8 cellular contexts compared by ENCODE assay signal in the genomic region with DNA sequence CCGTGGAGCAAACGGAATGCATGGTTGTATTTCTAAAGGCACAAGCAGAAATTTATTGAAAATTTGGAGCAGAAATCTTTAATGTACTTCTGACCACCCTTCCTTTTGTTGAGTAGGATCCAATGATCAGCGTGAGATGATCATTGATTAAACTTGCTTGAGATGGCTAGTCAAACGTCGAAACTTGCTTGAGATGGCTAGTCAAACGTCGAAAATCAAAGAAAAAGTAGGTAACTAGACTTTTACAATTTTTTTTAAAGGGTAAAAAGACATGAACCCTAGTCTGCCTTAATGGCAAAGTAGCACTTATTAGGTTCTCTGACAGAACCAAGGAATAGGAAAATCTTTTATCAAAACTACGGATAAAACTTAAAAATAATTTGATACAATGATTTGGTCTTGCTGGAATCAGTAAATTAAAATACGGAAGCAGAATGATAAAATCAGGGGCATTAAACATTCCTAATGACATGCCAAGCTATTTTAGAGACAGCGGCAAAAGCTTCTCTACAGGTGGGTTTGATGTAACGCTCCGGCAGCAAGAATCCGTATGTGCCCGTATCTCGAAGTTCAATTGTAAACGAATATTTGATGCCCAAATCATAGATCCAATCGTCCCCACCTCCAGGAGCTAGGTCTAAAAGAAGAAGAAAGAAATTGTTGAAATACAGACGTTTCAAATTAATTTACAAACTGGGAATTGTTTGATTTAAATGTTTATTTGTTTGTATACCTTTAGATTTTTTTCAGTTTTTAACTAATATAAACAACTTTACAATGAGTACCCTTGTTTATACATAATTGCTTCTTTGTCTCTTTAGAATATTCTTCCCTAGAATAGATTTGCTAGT. TPM values are rescaled to one million over a fixed set of nuclear protein-coding genes. Genes with fewer than 3 reads are reported as not detected.
DNase-seq lines count a peak whose midpoint lies in the region; ATAC-seq lines count a peak whose summit lies in the region.

No MANE protein-coding gene starts in this region.

- H3K9me3 Mint-ChIP-seq in CD4-positive, CD25-positive, alpha-beta regulatory T cell = no peaks in the 10 kb centered on the region

- H3K9ac ChIP-seq in endocrine pancreas (ENCODE audit: control insufficient read depth, insufficient read depth, low read length) (peak overlapping the region; percentile 54), neuronal stem cell (ENCODE audit: low read depth, low read length, poor library complexity) (no peak overlapping the region)

- H3K27ac ChIP-seq in CD4-positive, CD25-positive, alpha-beta regulatory T cell (ENCODE audit: insufficient read depth, low read length, poor library complexity, severe bottlenecking) = peak overlapping the region; percentile 97
- no peak overlapping the region for H3K27ac ChIP-seq in neuronal stem cell (replicated peaks; ENCODE audit: low read length)

- H2AK5ac ChIP-seq in neuronal stem cell (ENCODE audit: low read depth, low read length) = no peak overlapping the region

- H3K27ac Mint-ChIP-seq in CD4-positive, CD25-positive, alpha-beta regulatory T cell = peak overlapping the region; percentile 97 to 99 (median 98)

- no peak overlapping the region for H4K8ac ChIP-seq in neuronal stem cell (ENCODE audit: low read depth, low read length)

- peaks cover 31% of the 10 kb centered on the region for H3K27me3 Mint-ChIP-seq in CD4-positive, CD25-positive, alpha-beta regulatory T cell

- no peak overlapping the region for H2BK120ac ChIP-seq in neuronal stem cell (ENCODE audit: low read depth, low read length)

- no peaks in the 10 kb centered on the region for H3K9me3 ChIP-seq in CD4-positive, CD25-positive, alpha-beta regulatory T cell (ENCODE audit: control insufficient read depth in 2 of 2, low read length in 2 of 2)
- H3K9me3 ChIP-seq in endocrine pancreas (ENCODE audit: control insufficient read depth, low read length) = no peaks in the 10 kb centered on the region
- H3K9me3 ChIP-seq in neuronal stem cell (replicated peaks in 1 of 2; ENCODE audit: control insufficient read depth in 2 of 2, insufficient read depth in 1 of 2, low read depth in 1 of 2, low read length in 2 of 2) = no peaks in the 10 kb centered on the region

- no peak overlapping the region for H3K4ac ChIP-seq in neuronal stem cell (ENCODE audit: low read length)

- H3K23ac ChIP-seq in neuronal stem cell (ENCODE audit: low read depth, low read length, poor library complexity) = no peak overlapping the region

- H3K36me3 ChIP-seq in CD4-positive, CD25-positive, alpha-beta regulatory T cell (ENCODE audit: control insufficient read depth, insufficient read depth, low read length) = no peaks in the 10 kb centered on the region
- H3K36me3 ChIP-seq in endocrine pancreas (ENCODE audit: control insufficient read depth, insufficient read depth, low read length) = no peaks in the 10 kb centered on the region
- H3K36me3 ChIP-seq in neuronal stem cell (replicated peaks in 1 of 2; ENCODE audit: control insufficient read depth in 2 of 2, insufficient read depth in 2 of 2, low read length in 2 of 2) = no peaks in the 10 kb centered on the region

- H3K79me1 ChIP-seq in neuronal stem cell (ENCODE audit: low read depth, low read length) = peaks cover 1% of the 10 kb centered on the region

- ATAC-seq in CD4-positive, CD25-positive, alpha-beta regulatory T cell (ENCODE audit: low read depth in 2 of 2) = no peak
- ATAC-seq in HG03520 (IDR thresholded peaks at IDR 0.05; ENCODE audit: unreplicated experiment) = no peak
- no peak for ATAC-seq in GM18861 (IDR thresholded peaks at IDR 0.05; ENCODE audit: unreplicated experiment)

- H2BK15ac ChIP-seq in neuronal stem cell (ENCODE audit: low read length) = no peak overlapping the region

- peak overlapping the region; percentile 92 to 96 (median 94) for H3K4me3 Mint-ChIP-seq in CD4-positive, CD25-positive, alpha-beta regulatory T cell

- H3K27me3 ChIP-seq in CD4-positive, CD25-positive, alpha-beta regulatory T cell (ENCODE audit: control insufficient read depth, insufficient read depth, low read length) = peaks cover 13% of the 10 kb centered on the region
- no peaks in the 10 kb centered on the region for H3K27me3 ChIP-seq in endocrine pancreas (ENCODE audit: control insufficient read depth, insufficient read depth, low read length)
- H3K27me3 ChIP-seq in neuronal stem cell (ENCODE audit: control insufficient read depth in 3 of 3, insufficient read depth in 3 of 3, low read depth in 1 of 3, low read length in 3 of 3) = no peaks in the 10 kb centered on the region

- peaks cover 21 to 40% (median 31%) of the 10 kb centered on the region in 4 donors for H3K4me1 Mint-ChIP-seq in CD4-positive, CD25-positive, alpha-beta regulatory T cell

- peak overlapping the region; percentile 91 for H3K4me3 ChIP-seq in CD4-positive, CD25-positive, alpha-beta regulatory T cell (ENCODE audit: low read depth, low read length)
- H3K4me3 ChIP-seq in endocrine pancreas (ENCODE audit: control insufficient read depth, insufficient read depth, low read length) = peak overlapping the region; percentile 97
- H3K4me3 ChIP-seq in neuronal stem cell (ENCODE audit: low read length in 2 of 2) = peak overlapping the region; percentile 83 to 99

- H3K14ac ChIP-seq in neuronal stem cell (ENCODE audit: low read length) = no peak overlapping the region

- peak overlapping the region; percentile 87 for H2AFZ ChIP-seq in neuronal stem cell (ENCODE audit: low read length)

- no peak overlapping the region for H2BK5ac ChIP-seq in neuronal stem cell (ENCODE audit: low read length)

- H4K91ac ChIP-seq in neuronal stem cell (ENCODE audit: low read depth, low read length, poor library complexity) = no peak overlapping the region

- no peak overlapping the region for H2BK12ac ChIP-seq in neuronal stem cell (ENCODE audit: low read length)

- DNase-seq in CD4-positive, CD25-positive, alpha-beta regulatory T cell = no peak
- DNase-seq in NCI-H748 (lab: John Stamatoyannopoulos, UW; ENCODE audit: unreplicated experiment) (peak; percentile 42), neuronal stem cell (ENCODE audit: low spot score) (no peak), NOMO-1 treated with dmso at 0.1 percent for 144 hours (lab: John Stamatoyannopoulos, UW; ENCODE audit: unreplicated experiment) (no peak), HPDE6-E6E7 (ENCODE audit: extremely low spot score) (no peak)

- H3K36me3 Mint-ChIP-seq in CD4-positive, CD25-positive, alpha-beta regulatory T cell = peaks cover 3% of the 10 kb centered on the region

- WGBS in neuronal stem cell (ENCODE audit: extremely low coverage in 2 of 2, insufficient read length in 2 of 2, insufficient replicate concordance in 1 of 2), 2 donors = no CpG with 5 or more reads among the region's 18 CpGs

- H3K18ac ChIP-seq in neuronal stem cell (ENCODE audit: low read length) = no peak overlapping the region

- peaks cover 28% of the 10 kb centered on the region for H3K4me1 ChIP-seq in CD4-positive, CD25-positive, alpha-beta regulatory T cell (ENCODE audit: control insufficient read depth, insufficient read depth, low read length, poor library complexity, severe bottlenecking)
- peaks cover 24% of the 10 kb centered on the region for H3K4me1 ChIP-seq in endocrine pancreas (ENCODE audit: control insufficient read depth, insufficient read depth, low read length)
- H3K4me1 ChIP-seq in neuronal stem cell (ENCODE audit: control insufficient read depth in 2 of 2, insufficient read depth in 1 of 2, low read depth in 1 of 2, low read length in 2 of 2) = peaks cover 0 to 14% of the 10 kb centered on the region in 2 donors

- peak overlapping the region; percentile 61 for H3K4me2 ChIP-seq in neuronal stem cell (ENCODE audit: insufficient read depth, low read length, poor library complexity, severe bottlenecking)

RNA-seq across cellular contexts. Expression of a gene that starts 0.8 kb away (rescaled TPM):
- total RNA-seq in CD4-positive, CD25-positive, alpha-beta regulatory T cell = 58.4 TPM
- 10 to 100 TPM; 23.7 to 28.2 (median 25.0) TPM for polyA plus RNA-seq in CD4-positive, CD25-positive, alpha-beta regulatory T cell
- 49.0 TPM for polyA plus RNA-seq in neuronal stem cell (2013, experiment 1 of 2)
- polyA plus RNA-seq in neuronal stem cell (2013, experiment 2 of 2) = 47.0 TPM

RNA-seq across cellular contexts. Expression of a gene that starts 51.4 kb away (rescaled TPM):
- total RNA-seq in CD4-positive, CD25-positive, alpha-beta regulatory T cell = not detected
- polyA plus RNA-seq in CD4-positive, CD25-positive, alpha-beta regulatory T cell = under 1 TPM in 1 of 4 donors, not detected in 3; 0.17 TPM
- not detected for polyA plus RNA-seq in neuronal stem cell (2013, experiment 1 of 2)
- polyA plus RNA-seq in neuronal stem cell (2013, experiment 2 of 2) = not detected
